8 cellular contexts compared by ENCODE assay signal in the genomic region with DNA sequence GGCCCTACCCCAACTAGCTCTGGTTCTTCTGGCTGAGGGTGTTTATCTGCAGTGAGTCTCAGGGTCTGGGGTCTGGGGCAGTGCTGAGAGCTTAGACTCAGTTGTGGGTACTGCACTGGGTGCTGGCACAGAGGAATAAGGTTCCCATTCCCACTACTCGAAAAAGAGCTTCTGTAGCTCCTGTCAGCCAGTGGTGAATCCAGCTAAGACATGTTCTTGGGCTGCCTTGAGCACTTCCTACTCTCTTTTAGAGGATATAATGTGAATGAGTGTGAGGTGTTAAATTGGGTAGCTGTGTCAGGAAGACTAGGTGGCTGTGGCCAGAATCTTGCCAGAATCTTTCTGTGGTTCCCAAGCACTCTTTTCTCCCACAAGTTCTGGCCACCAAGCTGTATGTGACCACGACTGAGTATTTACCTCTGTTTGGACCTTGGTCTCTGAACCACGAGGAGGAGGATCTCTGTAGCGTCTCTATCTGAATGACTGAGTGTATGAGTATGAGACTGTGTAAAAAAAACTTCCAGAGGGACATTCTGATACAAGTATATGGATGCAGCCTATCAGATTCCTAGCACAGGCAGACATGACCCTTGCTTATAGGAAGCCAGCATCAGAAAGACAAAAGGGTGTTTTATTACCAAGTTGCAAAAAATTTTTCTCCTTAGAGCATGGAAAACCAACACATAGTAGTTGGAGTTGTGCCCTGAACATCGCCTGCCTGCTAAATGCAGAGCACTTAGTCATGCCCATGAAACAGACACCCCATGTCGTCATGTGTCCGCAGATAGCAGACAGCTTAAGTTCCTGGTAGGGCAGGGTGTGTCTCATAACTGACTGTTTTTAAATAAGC. TPM values are rescaled to one million over a fixed set of nuclear protein-coding genes. Genes with fewer than 3 reads are reported as not detected.
A peak's percentile ranks its signal among the peaks of the same experiment; 100 is the strongest.
DNase-seq lines count a peak whose midpoint lies in the region; ATAC-seq, FAIRE-seq and TF ChIP-seq lines count a peak whose summit lies in the region.

No MANE protein-coding gene starts in this region.

- H3K27ac Mint-ChIP-seq in astrocyte (ENCODE audit: unreplicated experiment): peak overlapping the region; percentile 86

- DNase-seq in LHCN-M2 (ENCODE audit: low read depth): peak; percentile 98
- peak; percentile 99 for DNase-seq in astrocyte (ENCODE audit: low read depth)
- DNase-seq in kidney: no peak
- DNase-seq in superior temporal gyrus (ENCODE audit: extremely low spot score): peak; percentile 56
- no peak for DNase-seq in NCI-H1417 (lab: John Stamatoyannopoulos, UW)

- intact Hi-C loops in kidney (cut with DNase I): no loop called here

- H3K36me3 Mint-ChIP-seq in astrocyte (ENCODE audit: low read depth, unreplicated experiment): peaks cover 1% of the 10 kb centered on the region

- H3K36me3 ChIP-seq in astrocyte (ENCODE audit: insufficient read depth, low read length) (no peaks in the 10 kb centered on the region), kidney (ENCODE audit: control insufficient read depth in 1 of 2, insufficient read depth in 2 of 2, low read length in 2 of 2) (no peaks in the 10 kb centered on the region)

- peaks cover 10% of the 10 kb centered on the region for H3K4me1 Mint-ChIP-seq in astrocyte (ENCODE audit: low read depth, unreplicated experiment)

- no peaks in the 10 kb centered on the region for H3K27me3 Mint-ChIP-seq in astrocyte (ENCODE audit: low read depth, unreplicated experiment)

- H4K20me1 ChIP-seq in astrocyte (ENCODE audit: insufficient read depth, low read length): no peaks in the 10 kb centered on the region

- H3K79me2 ChIP-seq in astrocyte (ENCODE audit: insufficient read depth, low read length): peaks cover 7% of the 10 kb centered on the region

- H3K27me3 ChIP-seq in astrocyte (ENCODE audit: insufficient read depth, low read length): no peaks in the 10 kb centered on the region

- peak overlapping the region; percentile 30 for H3K4me3 Mint-ChIP-seq in astrocyte (ENCODE audit: unreplicated experiment)

- no peaks in the 10 kb centered on the region for H3K9me3 ChIP-seq in astrocyte (ENCODE audit: insufficient read depth, low read depth, low read length)
- H3K9me3 ChIP-seq in kidney (ENCODE audit: control insufficient read depth in 1 of 2, low read length in 2 of 2): no peaks in the 10 kb centered on the region

- H3K27ac ChIP-seq in astrocyte (ENCODE audit: low read depth, low read length): peak overlapping the region; percentile 80
- H3K27ac ChIP-seq in kidney (ENCODE audit: low read depth in 2 of 2, low read length in 2 of 2): peak overlapping the region; percentile 26 to 75

- H3K4me3 ChIP-seq in astrocyte (ENCODE audit: insufficient read depth, low read depth, low read length): no peak overlapping the region
- no peak overlapping the region for H3K4me3 ChIP-seq in kidney (ENCODE audit: low read length in 2 of 2)

- TF ChIP-seq CTCF in astrocyte (IDR thresholded peaks at IDR 0.05; ENCODE audit: insufficient read depth, low read depth, low read length): no peak
- no peak for TF ChIP-seq CTCF in kidney (IDR thresholded peaks at IDR 0.05; ENCODE audit: borderline replicate concordance, extremely low read depth, insufficient read depth)

- H3K9me3 Mint-ChIP-seq in astrocyte (ENCODE audit: unreplicated experiment): no peaks in the 10 kb centered on the region

- FAIRE-seq in astrocyte (lab: Jason Lieb, UNC) (peak; percentile 94), kidney (lab: Jason Lieb, UNC) (no peak)

- H3K4me1 ChIP-seq in astrocyte (ENCODE audit: insufficient read depth, low read length) (peaks cover 10% of the 10 kb centered on the region), kidney (ENCODE audit: control insufficient read depth in 1 of 2, insufficient read depth in 1 of 2, low read depth in 1 of 2, low read length in 2 of 2) (peaks cover 15 to 30% of the 10 kb centered on the region in 2 donors)

- peak overlapping the region; percentile 80 for H3K4me2 ChIP-seq in astrocyte (ENCODE audit: low read length)

- no peak for ATAC-seq in GM18907 (IDR thresholded peaks at IDR 0.05; ENCODE audit: unreplicated experiment)
- no peak for ATAC-seq in GM19328 (IDR thresholded peaks at IDR 0.05; ENCODE audit: unreplicated experiment)
- no peak for ATAC-seq in HG03025 (IDR thresholded peaks at IDR 0.05; ENCODE audit: low FRiP score, unreplicated experiment)

- H2AFZ ChIP-seq in astrocyte (ENCODE audit: low read depth, low read length): peak overlapping the region; percentile 25

- H3K9ac ChIP-seq in astrocyte (ENCODE audit: low read length) (peak overlapping the region; percentile 78), kidney (ENCODE audit: low read length in 2 of 2) (no peak overlapping the region)

RNA-seq across cellular contexts. Expression of gene DAG1, which starts 30.6 kb away (rescaled TPM):
- total RNA-seq in LHCN-M2 (2014; rRNA removed) (60.9 and 90.8 TPM in 2 replicates), astrocyte (64.3 and 84.3 TPM in 2 replicates), kidney (122 TPM)
- 32.6 TPM for polyA plus RNA-seq in LHCN-M2 (2012)
- polyA plus RNA-seq in kidney (ENCODE audit: insufficient read depth, low read depth, low replicate concordance): 40.4 TPM

RNA-seq across cellular contexts. Expression of gene BSN, which starts 53.6 kb away (rescaled TPM):
- total RNA-seq in LHCN-M2 (2014; rRNA removed): 0.13 and 0.17 TPM in 2 replicates
- polyA plus RNA-seq in LHCN-M2 (2012): 0.07 TPM
- 0.75 and 0.86 TPM in 2 replicates for total RNA-seq in astrocyte
- total RNA-seq in kidney: 1.3 TPM
- 0.11 TPM for polyA plus RNA-seq in kidney (ENCODE audit: insufficient read depth, low read depth, low replicate concordance)

Comparison
In these comparisons a context has a peak if more than half of its experiments do, and no peak if none do; other contexts are left out.
1. DNase-seq: peak in LHCN-M2 (single experiment), astrocyte (single experiment) and superior temporal gyrus (single experiment); none in kidney (single experiment) and NCI-H1417 (0 of 3).